ENCODE assay signal across 24 cellular contexts in genomic region chr19:50547385-50548190, GRCh38. TPM values are rescaled to one million over a fixed set of nuclear protein-coding genes. Genes with fewer than 3 reads are reported as not detected.
DNase-seq lines count a peak whose midpoint lies in the region; ATAC-seq and TF ChIP-seq lines count a peak whose summit lies in the region.
"Had no signal": no experiment of that assay in that cellular context is flagged by ENCODE, and none has a peak within 500 bp of the region (broad histone marks: within the 10 kb centered on the region; RNA-seq: fewer than 3 reads in every experiment).

No MANE protein-coding gene starts in this region.

- H3K4me1 ChIP-seq in liver (ENCODE audit: control insufficient read depth in 4 of 4, insufficient read depth in 4 of 4, low read length in 3 of 4), result peaks cover 0 to 5% (median 0%) of the 10 kb centered on the region in 4 donors
- peaks cover 3 to 28% (median 8%) of the 10 kb centered on the region in 4 donors for H3K4me1 ChIP-seq in upper lobe of left lung
- peaks cover 2% of the 10 kb centered on the region for H3K4me1 ChIP-seq in suprapubic skin

- no peak overlapping the region for H3K27ac ChIP-seq in liver (ENCODE audit: low read depth in 1 of 2, low read length in 2 of 2)
- H3K27ac ChIP-seq in upper lobe of left lung, result peak overlapping the region in 3 of 4 donors; percentile 4 to 40 (median 30)
- H3K27ac ChIP-seq in suprapubic skin, result no peak overlapping the region
- H3K27ac ChIP-seq: heart left ventricle, HL-60, SK-N-MC, transverse colon had no signal

- H3K4me3 ChIP-seq in liver (ENCODE audit: low read depth in 1 of 3, low read length in 3 of 3) (no peak overlapping the region), upper lobe of left lung (no peak overlapping the region), suprapubic skin (no peak overlapping the region)
- H3K4me3 ChIP-seq: heart left ventricle, SK-N-MC, transverse colon had no signal

- 50% methylated on average over 18 of the region's 18 CpGs for WGBS in liver
- WGBS in upper lobe of left lung, 2 donors, result 33 to 67% methylated on average over 3 to 17 of the region's 18 CpGs
- 61% methylated on average over 12 of the region's 18 CpGs for WGBS in suprapubic skin

- H3K9me3 ChIP-seq in liver (ENCODE audit: control insufficient read depth in 4 of 4, low read length in 3 of 4) (no peaks in the 10 kb centered on the region), upper lobe of left lung (no peaks in the 10 kb centered on the region), suprapubic skin (no peaks in the 10 kb centered on the region)
- H3K9me3 ChIP-seq: heart left ventricle, transverse colon had no signal

- no peak overlapping the region for H3K9ac ChIP-seq in liver (ENCODE audit: low read depth in 1 of 2, low read length in 2 of 2)

- intact Hi-C loops in Right ventricle myocardium superior (cut with DNase I), result no loop called here
- intact Hi-C loops in left ventricle myocardium superior (cut with micrococcal nuclease), result no loop called here

- H3K27me3 Mint-ChIP-seq in brain, result peaks cover 3% of the 10 kb centered on the region

- no peak for TF ChIP-seq EP300 in upper lobe of left lung (IDR thresholded peaks at IDR 0.05)
- TF ChIP-seq EP300 in suprapubic skin (IDR thresholded peaks at IDR 0.05), result no peak

- TF ChIP-seq CTCF in brain (conservative IDR thresholded peaks at IDR 0.05) (peak; percentile 11 to 17), liver (IDR thresholded peaks at IDR 0.05; ENCODE audit: low read depth, low read length, missing input control) (peak; percentile 13), upper lobe of left lung (IDR thresholded peaks at IDR 0.05) (no peak), suprapubic skin (IDR thresholded peaks at IDR 0.05) (no peak)

- peaks cover 50% of the 10 kb centered on the region for H3K4me1 Mint-ChIP-seq in brain
- H3K4me1 Mint-ChIP-seq: activated naive CD8-positive, alpha-beta T cell treated with anti-CD3 and anti-CD28 coated beads, Interleukin-2, amount 50 U/mL, for 24 hours; immature natural killer cell had no signal

- H3K36me3 Mint-ChIP-seq in brain, result peaks cover 42% of the 10 kb centered on the region
- H3K36me3 Mint-ChIP-seq: CD4-positive, CD25-positive, alpha-beta regulatory T cell; IgD-negative memory B cell; immature natural killer cell had no signal

- H3K27me3 ChIP-seq in liver (ENCODE audit: control insufficient read depth in 4 of 4, insufficient read depth in 4 of 4, low read length in 3 of 4) (peaks cover 0 to 8% (median 0%) of the 10 kb centered on the region in 4 donors), upper lobe of left lung (peaks cover 0 to 8% (median 2%) of the 10 kb centered on the region in 4 donors), suprapubic skin (peaks cover 67% of the 10 kb centered on the region)

- TF ChIP-seq POLR2A in upper lobe of left lung (IDR thresholded peaks at IDR 0.05) (no peak), suprapubic skin (IDR thresholded peaks at IDR 0.05) (no peak), erythroblast (IDR thresholded peaks at IDR 0.05; ENCODE audit: low read length) (no peak)

- peak in 1 of 2 donors; percentile 27 for TF ChIP-seq RAD21 in liver (IDR thresholded peaks at IDR 0.05)

- H3K36me3 ChIP-seq in liver (ENCODE audit: control insufficient read depth in 4 of 4, insufficient read depth in 3 of 4, low read depth in 1 of 4, low read length in 3 of 4) (no peaks in the 10 kb centered on the region), upper lobe of left lung (no peaks in the 10 kb centered on the region), suprapubic skin (no peaks in the 10 kb centered on the region)
- H3K36me3 ChIP-seq: heart left ventricle, transverse colon had no signal

- H3K4me3 Mint-ChIP-seq in brain, result peak overlapping the region in 2 of 5 experiments; percentile 44 to 45
- H3K4me3 Mint-ChIP-seq: activated naive CD8-positive, alpha-beta T cell treated with anti-CD3 and anti-CD28 coated beads, Interleukin-2, amount 50 U/mL, for 24 hours; CD4-positive, CD25-positive, alpha-beta regulatory T cell; IgD-negative memory B cell; immature natural killer cell; nephron progenitor cell had no signal

- no peak for DNase-seq in Right ventricle myocardium superior
- no peak for DNase-seq in left ventricle myocardium superior
- no peak for DNase-seq in upper lobe of left lung
- no peak for DNase-seq in NCI-H748 treated with DMSO at 0.1 percent for 48 hours (lab: John Stamatoyannopoulos, UW)
- no peak for DNase-seq in suprapubic skin (ENCODE audit: low spot score in 2 of 2)
- DNase-seq in erythroblast (lab: John Stamatoyannopoulos, UW), result no peak
- DNase-seq: activated CD4-positive, alpha-beta T cell treated with anti-CD3 and anti-CD28 coated beads for 4 hours; activated naive CD8-positive, alpha-beta T cell treated with anti-CD3 and anti-CD28 coated beads, Interleukin-2, amount 50 U/mL, for 24 hours; CD4-positive, CD25-positive, alpha-beta regulatory T cell; H7; heart left ventricle; immature natural killer cell; NCI-H2029 treated with DMSO at 0.1 percent for 48 hours; NCI-H69; nephron progenitor cell; stimulated activated CD4-positive, alpha-beta T cell treated with anti-CD3 and anti-CD28 coated beads, Interleukin-12 subunit alpha, Interleukin-12 subunit beta, amount 100 ng/mL, for 4 hours; transverse colon had no signal

- peak overlapping the region in 2 of 5 experiments; percentile 31 to 93 for H3K27ac Mint-ChIP-seq in brain
- H3K27ac Mint-ChIP-seq: activated naive CD8-positive, alpha-beta T cell treated with anti-CD3 and anti-CD28 coated beads, Interleukin-2, amount 50 U/mL, for 24 hours; activated T-helper 2 cell treated with anti-CD3 and anti-CD28 coated beads, Interferon-gamma antibody, Interleukin-2, Interleukin-4, amounts not matched to agents 10 μg/mL and 5 μg/mL and 100 μg/mL, durations not matched to agents 14 hours and 24 hours and 36 hours; CD4-positive, CD25-positive, alpha-beta regulatory T cell; IgD-negative memory B cell; immature natural killer cell; nephron progenitor cell had no signal

- ATAC-seq in Right ventricle myocardium superior (ENCODE audit: poor library complexity) (peak; percentile 25), left ventricle myocardium superior (no peak), upper lobe of left lung (ENCODE audit: low FRiP score in 2 of 2) (no peak)
- ATAC-seq: activated naive CD8-positive, alpha-beta T cell treated with anti-CD3 and anti-CD28 coated beads, Interleukin-2, amount 50 U/mL, for 24 hours; heart left ventricle had no signal

- H3K9me3 Mint-ChIP-seq in brain, result peaks cover 0 to 64% (median 4%) of the 10 kb centered on the region in 5 experiments
- H3K9me3 Mint-ChIP-seq: activated naive CD8-positive, alpha-beta T cell treated with anti-CD3 and anti-CD28 coated beads, Interleukin-2, amount 50 U/mL, for 24 hours; activated T-helper 2 cell treated with anti-CD3 and anti-CD28 coated beads, Interferon-gamma antibody, Interleukin-2, Interleukin-4, amounts not matched to agents 10 μg/mL and 5 μg/mL and 100 μg/mL, durations not matched to agents 14 hours and 24 hours and 36 hours; IgD-negative memory B cell; immature natural killer cell; nephron progenitor cell had no signal

TF ChIP-seq in liver, 16 proteins besides CTCF, POLR2A, EP300 and RAD21:
- TF ChIP-seq SP1 (IDR thresholded peaks at IDR 0.05), result no peak
- TF ChIP-seq MAX (IDR thresholded peaks at IDR 0.05), result no peak
- TF ChIP-seq NR2F2 (IDR thresholded peaks at IDR 0.05), result no peak
- TF ChIP-seq YY1 (IDR thresholded peaks at IDR 0.05), result no peak
- TF ChIP-seq EGR1 (IDR thresholded peaks at IDR 0.05; ENCODE audit: low read depth in 2 of 2), result no peak
- TF ChIP-seq RXRA (IDR thresholded peaks at IDR 0.05), result no peak
- TF ChIP-seq ATF3 (IDR thresholded peaks at IDR 0.05), result no peak
- TF ChIP-seq FOXA1 (IDR thresholded peaks at IDR 0.05), result no peak
- no peak for TF ChIP-seq GABPA (IDR thresholded peaks at IDR 0.05 in 1 of 2, conservative IDR thresholded peaks at IDR 0.05 in 1 of 2)
- TF ChIP-seq HNF4A (conservative IDR thresholded peaks at IDR 0.05), result no peak
- no peak for TF ChIP-seq HNF4G (IDR thresholded peaks at IDR 0.05)

RNA-seq across cellular contexts. Expression of gene LRRC4B, which starts 20.6 kb away (rescaled TPM):
- total RNA-seq in Right ventricle myocardium superior, result 1.0 TPM
- total RNA-seq in left ventricle myocardium superior, result 0.62 TPM
- 52.9 TPM for polyA plus RNA-seq in brain (ENCODE audit: insufficient read depth, low read depth, low replicate concordance)
- total RNA-seq in liver, result 1 to 10 TPM; 1.0 to 1.1 TPM
- polyA plus RNA-seq in liver, result under 1 TPM; 0.11 to 0.58 TPM
- total RNA-seq in upper lobe of left lung, result 1 to 10 TPM in 4 of 6 donors, under 1 TPM in 2; 0.69 to 5.1 (median 1.7) TPM
- 1 to 10 TPM in 2 of 4 donors, under 1 TPM in 2; 0.24 to 1.0 (median 0.81) TPM for total RNA-seq in suprapubic skin
- total RNA-seq: activated T-helper 2 cell treated with anti-CD3 and anti-CD28 coated beads, Interferon-gamma antibody, Interleukin-2, Interleukin-4, amounts not matched to agents 10 μg/mL and 5 μg/mL and 100 μg/mL, durations not matched to agents 14 hours and 24 hours and 36 hours; bronchial epithelial cell; CD4-positive, CD25-positive, alpha-beta regulatory T cell had no signal
- polyA plus RNA-seq: CD4-positive, CD25-positive, alpha-beta regulatory T cell; IgD-negative memory B cell; immature natural killer cell had no signal

RNA-seq across cellular contexts. Expression of gene ASPDH, which starts 33.9 kb away (rescaled TPM):
- total RNA-seq in Right ventricle myocardium superior (not detected), left ventricle myocardium superior (not detected), liver (10 to 100 TPM in 1 of 2 donors, 1 to 10 TPM in 1; 7.3 to 11.6 TPM), upper lobe of left lung (not detected), suprapubic skin (not detected)
- polyA plus RNA-seq in brain (ENCODE audit: insufficient read depth, low read depth, low replicate concordance) (58.1 TPM), liver (10 to 100 TPM; 62.6 to 82.0 TPM)
- total RNA-seq: activated T-helper 2 cell treated with anti-CD3 and anti-CD28 coated beads, Interferon-gamma antibody, Interleukin-2, Interleukin-4, amounts not matched to agents 10 μg/mL and 5 μg/mL and 100 μg/mL, durations not matched to agents 14 hours and 24 hours and 36 hours; bronchial epithelial cell; CD4-positive, CD25-positive, alpha-beta regulatory T cell; H7; heart left ventricle; transverse colon had no signal
- polyA plus RNA-seq: CD4-positive, CD25-positive, alpha-beta regulatory T cell; heart left ventricle; IgD-negative memory B cell; immature natural killer cell had no signal

RNA-seq across cellular contexts. Expression of gene JOSD2, which starts 36.6 kb away (rescaled TPM):
- total RNA-seq in Right ventricle myocardium superior, result 39.8 TPM
- total RNA-seq in left ventricle myocardium superior, result 35.2 TPM
- 36.8 TPM for polyA plus RNA-seq in brain (ENCODE audit: insufficient read depth, low read depth, low replicate concordance)
- total RNA-seq in liver, result 1 to 10 TPM; 6.6 to 9.8 TPM
- 10 to 100 TPM; 30.2 to 32.9 TPM for polyA plus RNA-seq in liver
- total RNA-seq in upper lobe of left lung, result 10 to 100 TPM; 22.6 to 59.2 (median 40.1) TPM
- total RNA-seq in suprapubic skin, result 10 to 100 TPM in 3 of 4 donors, 1 to 10 TPM in 1; 9.3 to 31.7 (median 28.7) TPM

Comparison
In these comparisons a context has a peak if more than half of its experiments do, and no peak if none do; other contexts are left out.
1. CTCF ChIP-seq: peak in brain (2 of 2) and liver (single experiment); none in upper lobe of left lung (0 of 6) and suprapubic skin (0 of 2).
2. H3K27ac ChIP-seq: peak in upper lobe of left lung (3 of 4); none in liver (0 of 2) and suprapubic skin (single experiment).